ENCODE assay signal across 8 cellular contexts in the genomic region with DNA sequence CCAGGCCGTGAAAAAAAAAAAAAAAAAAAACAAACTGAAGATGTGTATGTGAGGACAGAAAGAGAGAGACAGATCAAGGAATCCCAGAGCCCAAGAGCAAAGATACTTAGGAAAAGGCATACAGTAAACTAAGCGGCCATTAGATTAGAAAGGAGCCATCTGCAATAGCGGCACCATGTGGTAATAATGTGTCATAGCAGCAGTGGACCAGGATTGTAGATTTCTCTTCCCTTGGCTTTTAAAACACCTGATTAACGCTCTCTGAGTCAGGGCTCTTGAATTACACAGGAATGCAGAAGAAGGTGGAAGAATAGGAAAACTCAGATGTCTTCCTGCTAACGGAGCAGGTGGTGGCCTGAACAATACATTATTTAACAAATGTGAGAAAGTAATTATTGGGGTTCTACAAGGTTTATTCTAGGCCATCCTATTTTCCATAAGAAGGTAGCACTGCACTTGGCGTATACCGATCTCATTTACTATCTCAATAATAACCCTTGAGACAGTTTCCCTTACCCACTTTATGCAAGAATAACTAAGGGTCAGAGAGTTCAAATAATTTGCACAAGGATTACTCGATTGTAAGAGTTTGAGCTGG.
DNase-seq lines count a peak whose midpoint lies in the region; ATAC-seq, FAIRE-seq and TF ChIP-seq lines count a peak whose summit lies in the region.

No MANE protein-coding gene starts in this region.

- in situ Hi-C loops in T47D (cut with HindIII; ENCODE audit: low pct_unique_long_range_greater_than_20kb, low sequenced_read_pairs): no loop called here

- no peak for DNase-seq in D721Med (ENCODE audit: insufficient read length, low spot score)
- peak; percentile 36 for DNase-seq in NCI-H774 (lab: John Stamatoyannopoulos, UW)
- peak; percentile 0 to 56 for DNase-seq in T47D (ENCODE audit: low read depth in 1 of 2, low spot score in 1 of 2)
- peak; percentile 87 for DNase-seq in kidney tubule cell (ENCODE audit: low spot score)
- peak; percentile 33 for DNase-seq in urothelium cell line (ENCODE audit: low spot score)

- TF ChIP-seq CTCF in D721Med (IDR thresholded peaks at IDR 0.05; ENCODE audit: insufficient read depth, missing control alignments): peak; percentile 92

- ATAC-seq in GM19035 (IDR thresholded peaks at IDR 0.05; ENCODE audit: unreplicated experiment) (peak; percentile 73), HG03280 (IDR thresholded peaks at IDR 0.05; ENCODE audit: unreplicated experiment) (peak; percentile 76), HG02970 (IDR thresholded peaks at IDR 0.05; ENCODE audit: low FRiP score, unreplicated experiment) (no peak)

- FAIRE-seq in D721Med (lab: Jason Lieb, UNC): peak; percentile 77
- FAIRE-seq in urothelium cell line (lab: Jason Lieb, UNC): no peak
